In genomic region chr18:35197286-35197685, GRCh38 we compare ENCODE assay signal across 19 cellular contexts.
"Had no signal": no experiment of that assay in that cellular context is flagged by ENCODE, and none has a peak within 500 bp of the region (broad histone marks: within the 10 kb centered on the region; RNA-seq: fewer than 3 reads in every experiment).

No MANE protein-coding gene starts in this region.

- H3K4me1 ChIP-seq: SJSA1 had no signal

- H3K27me3 ChIP-seq: SJSA1 had no signal

- H3K36me3 ChIP-seq: SJSA1 had no signal

- H3K4me3 ChIP-seq: SJSA1, SK-N-MC had no signal

- DNase-seq: KBM-7, MM.1S, NCI-H1092 treated with DMSO at 0.1 percent for 48 hours, NCI-H1436, NCI-H187, NCI-H2029, NCI-H2081 treated with DMSO at 0.1 percent for 48 hours, NCI-H2171, NCI-H226, NCI-H446, NCI-H510A, NCI-H524 treated with DMSO at 0.1 percent for 48 hours, NCI-H69, NCI-H774, Right ventricle myocardium superior, RPMI8226, SIG-M5 had no signal

- H3K27ac ChIP-seq: SJSA1, SK-N-MC had no signal

- H3K9me3 ChIP-seq: SJSA1 had no signal
